In genomic region chr2:48036312-48036711, GRCh38 we compare ENCODE assay signal across 29 cellular contexts.
"Had no signal": no experiment of that assay in that cellular context is flagged by ENCODE, and none has a peak within 500 bp of the region (broad histone marks: within the 10 kb centered on the region; RNA-seq: fewer than 3 reads in every experiment).

No MANE protein-coding gene starts in this region.

- DNase-seq: colonic mucosa; cortex of kidney; dermis blood vessel endothelial cell; dorsolateral prefrontal cortex; effector CD4-positive, alpha-beta T cell; effector CD8-positive, alpha-beta T cell; effector memory CD4-positive, alpha-beta T cell; effector memory CD8-positive, alpha-beta T cell; endodermal cell; erythroblast; esophagus squamous epithelium; foreskin fibroblast; foreskin keratinocyte; foreskin melanocyte; gastrocnemius medialis; glutamatergic neuron; head of caudate nucleus; heart left ventricle; heart right ventricle had no signal

- H3K9me3 ChIP-seq: colonic mucosa, gastrocnemius medialis had no signal

- H3K27me3 Mint-ChIP-seq: dendritic cell treated with granulocyte-macrophage colony-stimulating factor and Interleukin-4, amounts not matched to agents 40 ng/mL and 50 ng/mL, for 4 days had no signal

- H3K4me1 ChIP-seq: colonic mucosa, esophagus muscularis mucosa, esophagus squamous epithelium, gastrocnemius medialis, gastroesophageal sphincter, heart left ventricle, heart right ventricle had no signal

- H3K27ac Mint-ChIP-seq: dendritic cell treated with granulocyte-macrophage colony-stimulating factor and Interleukin-4, amounts not matched to agents 40 ng/mL and 50 ng/mL, for 4 days; effector memory CD8-positive, alpha-beta T cell; endodermal cell had no signal

- H3K36me3 ChIP-seq: colonic mucosa, esophagus muscularis mucosa, esophagus squamous epithelium, gastrocnemius medialis, gastroesophageal sphincter, heart left ventricle, heart right ventricle had no signal

- H3K9me3 Mint-ChIP-seq: endodermal cell had no signal

- H3K27ac ChIP-seq: colonic mucosa, coronary artery, dorsolateral prefrontal cortex, epithelial cell of prostate, esophagus muscularis mucosa, esophagus squamous epithelium, foreskin keratinocyte, gastrocnemius medialis, gastroesophageal sphincter, heart left ventricle, heart right ventricle had no signal

- H3K27me3 ChIP-seq: colonic mucosa, dorsolateral prefrontal cortex, esophagus muscularis mucosa, esophagus squamous epithelium, foreskin keratinocyte, gastrocnemius medialis, gastroesophageal sphincter, heart left ventricle, heart right ventricle had no signal

- H3K4me3 ChIP-seq: colonic mucosa, coronary artery, dorsolateral prefrontal cortex, esophagus muscularis mucosa, esophagus squamous epithelium, gastrocnemius medialis, gastroesophageal sphincter, heart left ventricle, heart right ventricle had no signal

- H3K4me3 Mint-ChIP-seq: dendritic cell treated with granulocyte-macrophage colony-stimulating factor and Interleukin-4, amounts not matched to agents 40 ng/mL and 50 ng/mL, for 4 days; effector memory CD8-positive, alpha-beta T cell; endodermal cell had no signal

- ATAC-seq: effector memory CD8-positive, alpha-beta T cell; esophagus mucosa; foreskin keratinocyte; gastrocnemius medialis; gastroesophageal sphincter; heart left ventricle; heart right ventricle had no signal

- H3K4me1 Mint-ChIP-seq: endodermal cell had no signal

- FAIRE-seq: colon, endometrium, endothelial cell of umbilical vein, frontal cortex had no signal
